ENCODE assay signal across 11 cellular contexts in the genomic region with DNA sequence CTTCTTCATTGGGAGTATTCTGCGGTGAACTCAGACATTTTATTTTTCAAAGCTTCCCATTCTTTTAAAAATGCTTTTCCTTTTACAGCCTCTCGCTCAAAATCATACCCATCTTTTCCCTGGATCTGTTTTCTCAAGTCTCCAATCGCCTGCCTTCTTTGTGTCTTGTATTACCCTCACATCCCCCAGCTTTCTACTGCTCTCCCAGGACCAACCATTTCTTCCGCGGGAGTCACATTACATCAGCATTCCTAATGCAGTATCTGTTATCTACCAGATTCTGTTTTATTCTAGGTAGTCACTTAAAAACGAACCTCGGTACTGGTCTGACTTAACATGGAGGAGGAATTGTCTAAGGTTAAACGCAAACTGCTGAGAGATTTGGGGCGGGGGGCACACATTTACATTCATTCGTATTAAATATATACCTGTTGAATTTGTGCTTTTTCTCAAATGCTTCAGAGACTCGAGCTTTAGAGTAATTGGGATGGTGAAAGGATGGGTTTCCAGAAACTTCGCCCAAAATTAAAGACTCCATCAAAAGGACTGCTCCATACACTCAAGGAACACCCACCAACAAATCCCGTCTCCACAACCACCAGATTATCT. TPM values are rescaled to one million over a fixed set of nuclear protein-coding genes. Genes with fewer than 3 reads are reported as not detected.
A peak's percentile ranks its signal among the peaks of the same experiment; 100 is the strongest.
DNase-seq lines count a peak whose midpoint lies in the region; ATAC-seq lines count a peak whose summit lies in the region.
"Had no signal": no experiment of that assay in that cellular context is flagged by ENCODE, and none has a peak within 500 bp of the region (broad histone marks: within the 10 kb centered on the region; RNA-seq: fewer than 3 reads in every experiment).

No MANE protein-coding gene starts in this region.

- DNase-seq in NCI-H2171 treated with DMSO at 0.1 percent for 48 hours (lab: John Stamatoyannopoulos, UW) (peak; percentile 43), NCI-H2171 (lab: John Stamatoyannopoulos, UW) (no peak), SJSA1 (ENCODE audit: low read depth in 1 of 2, low spot score in 2 of 2) (no peak), right cardiac atrium (no peak)
- no peak for DNase-seq in activated CD4-positive, alpha-beta T cell treated with anti-CD3 and anti-CD28 coated beads for 1 hour
- DNase-seq: CD4-positive, CD25-positive, alpha-beta regulatory T cell had no signal

- H3K27ac ChIP-seq in SJSA1 (no peak overlapping the region), right cardiac atrium (ENCODE audit: low read length) (no peak overlapping the region), subcutaneous abdominal adipose tissue (ENCODE audit: low read depth, low read length) (no peak overlapping the region)

- H3K9ac ChIP-seq in subcutaneous abdominal adipose tissue (ENCODE audit: low read length in 5 of 5): no peak overlapping the region

- H3K4me3 ChIP-seq in SJSA1 (peak overlapping the region; percentile 40), right cardiac atrium (ENCODE audit: low read length) (peak overlapping the region; percentile 44), subcutaneous abdominal adipose tissue (ENCODE audit: low read depth in 1 of 5, low read length in 5 of 5) (peak overlapping the region in 4 of 5 donors; percentile 61 to 71 (median 66))

- ATAC-seq in right cardiac atrium: no peak
- no peak for ATAC-seq in GM18520 (IDR thresholded peaks at IDR 0.05; ENCODE audit: unreplicated experiment)
- no peak for ATAC-seq in HG03439 (IDR thresholded peaks at IDR 0.05; ENCODE audit: unreplicated experiment)
- ATAC-seq: Panc1 had no signal

- peaks cover 19% of the 10 kb centered on the region for H3K27me3 ChIP-seq in SJSA1 (replicated peaks)
- H3K27me3 ChIP-seq in right cardiac atrium (ENCODE audit: control insufficient read depth, insufficient read depth): no peaks in the 10 kb centered on the region
- peaks cover 0 to 8% (median 5%) of the 10 kb centered on the region in 5 donors for H3K27me3 ChIP-seq in subcutaneous abdominal adipose tissue (ENCODE audit: control insufficient read depth in 5 of 5, insufficient read depth in 4 of 5, low read length in 5 of 5)

- intact Hi-C loops in right cardiac atrium (cut with DNase I): no loop called here

- H3K36me3 ChIP-seq in SJSA1 (no peaks in the 10 kb centered on the region), subcutaneous abdominal adipose tissue (ENCODE audit: control insufficient read depth in 5 of 5, insufficient read depth in 5 of 5, low read length in 5 of 5) (peaks cover 0 to 2% (median 0%) of the 10 kb centered on the region in 5 donors)

- 25% methylated on average over 13 of the region's 13 CpGs for WGBS in right cardiac atrium

- H3K9me3 ChIP-seq in SJSA1 (replicated peaks) (no peaks in the 10 kb centered on the region), right cardiac atrium (ENCODE audit: control insufficient read depth, low read length) (no peaks in the 10 kb centered on the region), subcutaneous abdominal adipose tissue (ENCODE audit: control insufficient read depth in 5 of 5, low read length in 5 of 5) (no peaks in the 10 kb centered on the region)

- H3K4me1 ChIP-seq in SJSA1 (replicated peaks) (peaks cover 10% of the 10 kb centered on the region), right cardiac atrium (ENCODE audit: control insufficient read depth, insufficient read depth, low read length) (no peaks in the 10 kb centered on the region), subcutaneous abdominal adipose tissue (ENCODE audit: control insufficient read depth in 5 of 5, insufficient read depth in 5 of 5, low read length in 5 of 5) (peaks cover 0 to 27% (median 20%) of the 10 kb centered on the region in 5 donors)

RNA-seq across cellular contexts. Expression of a gene that starts 0.5 kb away (rescaled TPM):
- total RNA-seq in SJSA1 (2014; rRNA removed; shearing (Covaris generic)): 32.8 and 37.7 TPM in 2 replicates
- total RNA-seq in right cardiac atrium: 10 to 100 TPM in 3 of 4 donors, 1 to 10 TPM in 1; 8.3 to 47.7 (median 28.4) TPM
- polyA plus RNA-seq in right cardiac atrium: 63.9 TPM
- total RNA-seq: CD4-positive, CD25-positive, alpha-beta regulatory T cell; mononuclear cell had no signal
- polyA plus RNA-seq: CD4-positive, CD25-positive, alpha-beta regulatory T cell had no signal

RNA-seq across cellular contexts. Expression of a gene that starts 41.9 kb away (rescaled TPM):
- 12.9 and 13.1 TPM in 2 replicates for total RNA-seq in SJSA1 (2014; rRNA removed; shearing (Covaris generic))
- total RNA-seq in right cardiac atrium: 10 to 100 TPM; 36.6 to 46.2 (median 39.6) TPM
- 12.7 TPM for polyA plus RNA-seq in right cardiac atrium
- total RNA-seq: CD4-positive, CD25-positive, alpha-beta regulatory T cell had no signal
- polyA plus RNA-seq: CD4-positive, CD25-positive, alpha-beta regulatory T cell had no signal
